In genomic region chr2:113219889-113220641, GRCh38 we compare ENCODE assay signal across 2 cellular contexts.
A peak's percentile ranks its signal among the peaks of the same experiment; 100 is the strongest.
TF ChIP-seq lines count a peak whose summit lies in the region.

No MANE protein-coding gene starts in this region.

TF ChIP-seq in Ishikawa, 13 proteins besides CTCF, POLR2A, EP300 and RAD21 (continued from another document):
- 0 out of 2 replicates have a peak, but pooled peaks have one; percentile 15 for TF ChIP-seq TAF1 (IDR thresholded peaks at IDR 0.05; ENCODE audit: low read depth)

TF ChIP-seq in HepG2, 621 proteins besides CTCF, POLR2A, EP300 and RAD21 (continued from another document and continues in another):
- TF ChIP-seq MXD3 (CRISPR knock-in tag; IDR thresholded peaks at IDR 0.05) (no peak), ZNF451 (CRISPR knock-in tag; IDR thresholded peaks at IDR 0.05) (peak; percentile 77; the same call in 1 of the 2 replicates), KDM4B (CRISPR knock-in tag; IDR thresholded peaks at IDR 0.05) (no peak), LBX2 (CRISPR knock-in tag; IDR thresholded peaks at IDR 0.05; ENCODE audit: borderline replicate concordance) (no peak), RFXAP (CRISPR knock-in tag; IDR thresholded peaks at IDR 0.05; ENCODE audit: borderline replicate concordance) (peak; percentile 28; the same call in 1 of the 2 replicates), HNF4A (CRISPR knock-in tag; IDR thresholded peaks at IDR 0.05) (peak; percentile 52; the same call in 1 of the 2 replicates), ZNF891 (CRISPR knock-in tag; IDR thresholded peaks at IDR 0.05) (peak; percentile 14; the same call in 1 of the 2 replicates), MXD1 (CRISPR knock-in tag; IDR thresholded peaks at IDR 0.05) (0 out of 2 replicates have a peak, but pooled peaks have one; percentile 39), NFYC (CRISPR knock-in tag; IDR thresholded peaks at IDR 0.05) (no peak), FOXA3 (CRISPR knock-in tag; IDR thresholded peaks at IDR 0.05) (peak; percentile 60), AKNA (CRISPR knock-in tag; IDR thresholded peaks at IDR 0.05; ENCODE audit: borderline replicate concordance) (no peak), MAFK (conservative IDR thresholded peaks at IDR 0.05 in 1 of 2, IDR thresholded peaks at IDR 0.05 in 1 of 2; ENCODE audit: low read length in 2 of 2) (no peak), BCL6 (CRISPR knock-in tag; IDR thresholded peaks at IDR 0.05) (peak; percentile 56; the same call in 1 of the 2 replicates), FIP1L1 (IDR thresholded peaks at IDR 0.05; ENCODE audit: borderline replicate concordance, insufficient read depth, low read depth, low read length) (peak; percentile 31; the same call in 1 of the 2 replicates), CBX5 (CRISPR knock-in tag; IDR thresholded peaks at IDR 0.05; ENCODE audit: borderline replicate concordance) (no peak; the same call in 1 of the 2 replicates), HOMEZ (CRISPR knock-in tag; IDR thresholded peaks at IDR 0.05; ENCODE audit: low read depth) (peak; percentile 64; the same call in 1 of the 2 replicates), SALL2 (CRISPR knock-in tag; IDR thresholded peaks at IDR 0.05) (no peak), ZNF547 (CRISPR knock-in tag; IDR thresholded peaks at IDR 0.05) (no peak), MIXL1 (CRISPR knock-in tag; IDR thresholded peaks at IDR 0.05) (peak; percentile 31; the same call in 1 of the 2 replicates), ZNF563 (CRISPR knock-in tag; IDR thresholded peaks at IDR 0.05) (0 out of 2 replicates have a peak, but pooled peaks have one; percentile 22), TARDBP (CRISPR knock-in tag; IDR thresholded peaks at IDR 0.05) (peak; percentile 62), RARA (CRISPR knock-in tag; IDR thresholded peaks at IDR 0.05) (peak; percentile 63; the same call in 1 of the 2 replicates), ARID5B (CRISPR knock-in tag; IDR thresholded peaks at IDR 0.05) (peak; percentile 67), ZZZ3 (CRISPR knock-in tag; IDR thresholded peaks at IDR 0.05; ENCODE audit: borderline replicate concordance) (no peak), HMGXB3 (CRISPR knock-in tag; IDR thresholded peaks at IDR 0.05; ENCODE audit: borderline replicate concordance) (0 out of 2 replicates have a peak, but pooled peaks have one; percentile 48), E2F2 (CRISPR knock-in tag; IDR thresholded peaks at IDR 0.05; ENCODE audit: borderline replicate concordance) (no peak), JUNB (CRISPR knock-in tag; IDR thresholded peaks at IDR 0.05; ENCODE audit: borderline replicate concordance) (no peak), SALL1 (CRISPR knock-in tag; IDR thresholded peaks at IDR 0.05) (peak; percentile 83), MAX (IDR thresholded peaks at IDR 0.05) (peak; percentile 80), AHR (CRISPR knock-in tag; IDR thresholded peaks at IDR 0.05) (no peak), ZNF224 (CRISPR knock-in tag; IDR thresholded peaks at IDR 0.05) (no peak), ZNF567 (CRISPR knock-in tag; IDR thresholded peaks at IDR 0.05; ENCODE audit: borderline replicate concordance) (no peak), ZNF788 (CRISPR knock-in tag; IDR thresholded peaks at IDR 0.05; ENCODE audit: borderline replicate concordance) (peak; percentile 86; the same call in 1 of the 2 replicates), ZBTB34 (CRISPR knock-in tag; IDR thresholded peaks at IDR 0.05) (peak; percentile 79; the same call in 1 of the 2 replicates)
